1 cellular context compared by ENCODE assay signal in the genomic region with DNA sequence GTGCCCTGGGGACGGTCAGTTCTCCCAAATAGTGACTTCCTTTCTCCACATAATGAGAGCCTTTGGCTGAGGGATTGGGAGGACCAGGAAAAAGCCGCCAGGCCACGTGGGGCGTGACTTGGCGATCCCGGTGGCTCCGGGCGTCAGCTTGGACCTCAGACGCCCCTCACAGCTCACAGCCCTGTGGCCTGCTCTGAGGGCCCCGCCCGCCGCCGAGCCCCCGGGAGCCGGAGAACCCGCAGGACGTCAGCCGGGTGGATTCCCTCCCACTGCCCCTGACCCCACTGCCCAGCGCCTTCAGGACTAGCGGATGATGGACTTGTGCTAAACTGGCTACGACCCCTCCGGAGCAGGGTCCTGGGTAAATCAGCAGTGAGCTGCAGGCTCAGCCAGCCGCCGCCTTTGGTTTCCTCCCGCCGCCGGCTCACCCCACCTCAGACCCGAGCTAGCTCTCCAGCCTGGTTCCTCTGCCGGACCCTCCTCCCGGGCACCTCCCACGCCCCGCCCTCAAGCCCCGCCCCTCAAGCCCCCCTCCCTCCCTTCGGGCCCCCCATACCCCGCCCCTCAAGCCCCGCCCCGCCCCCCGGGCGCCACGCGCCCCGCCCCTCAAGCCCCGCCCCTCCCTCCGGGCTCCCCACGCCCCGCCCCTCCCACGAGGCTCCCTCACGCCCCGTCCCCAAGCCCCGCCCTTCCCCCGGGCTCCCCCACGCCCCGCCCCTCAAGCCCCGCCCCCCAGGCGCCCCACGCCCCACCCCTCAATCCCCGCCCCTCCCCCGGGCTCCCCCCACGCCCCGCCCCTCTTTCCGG.
TF ChIP-seq lines count a peak whose summit lies in the region.

No MANE protein-coding gene starts in this region.

TF ChIP-seq in HepG2, 621 proteins besides CTCF, POLR2A, EP300 and RAD21 (continued from another document):
- TF ChIP-seq, protein P1, sequence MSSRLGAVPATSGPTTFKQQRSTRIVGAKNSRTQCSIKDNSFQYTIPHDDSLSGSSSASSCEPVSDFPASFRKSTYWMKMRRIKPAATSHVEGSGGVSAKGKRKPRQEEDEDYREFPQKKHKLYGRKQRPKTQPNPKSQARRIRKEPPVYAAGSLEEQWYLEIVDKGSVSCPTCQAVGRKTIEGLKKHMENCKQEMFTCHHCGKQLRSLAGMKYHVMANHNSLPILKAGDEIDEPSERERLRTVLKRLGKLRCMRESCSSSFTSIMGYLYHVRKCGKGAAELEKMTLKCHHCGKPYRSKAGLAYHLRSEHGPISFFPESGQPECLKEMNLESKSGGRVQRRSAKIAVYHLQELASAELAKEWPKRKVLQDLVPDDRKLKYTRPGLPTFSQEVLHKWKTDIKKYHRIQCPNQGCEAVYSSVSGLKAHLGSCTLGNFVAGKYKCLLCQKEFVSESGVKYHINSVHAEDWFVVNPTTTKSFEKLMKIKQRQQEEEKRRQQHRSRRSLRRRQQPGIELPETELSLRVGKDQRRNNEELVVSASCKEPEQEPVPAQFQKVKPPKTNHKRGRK (CRISPR knock-in tag; IDR thresholded peaks at IDR 0.05) = no peak
- TF ChIP-seq PPARG (CRISPR knock-in tag; conservative IDR thresholded peaks at IDR 0.05) = no peak
- TF ChIP-seq KLF15 (CRISPR knock-in tag; IDR thresholded peaks at IDR 0.05; ENCODE audit: borderline replicate concordance) = no peak
- TF ChIP-seq, protein P2, sequence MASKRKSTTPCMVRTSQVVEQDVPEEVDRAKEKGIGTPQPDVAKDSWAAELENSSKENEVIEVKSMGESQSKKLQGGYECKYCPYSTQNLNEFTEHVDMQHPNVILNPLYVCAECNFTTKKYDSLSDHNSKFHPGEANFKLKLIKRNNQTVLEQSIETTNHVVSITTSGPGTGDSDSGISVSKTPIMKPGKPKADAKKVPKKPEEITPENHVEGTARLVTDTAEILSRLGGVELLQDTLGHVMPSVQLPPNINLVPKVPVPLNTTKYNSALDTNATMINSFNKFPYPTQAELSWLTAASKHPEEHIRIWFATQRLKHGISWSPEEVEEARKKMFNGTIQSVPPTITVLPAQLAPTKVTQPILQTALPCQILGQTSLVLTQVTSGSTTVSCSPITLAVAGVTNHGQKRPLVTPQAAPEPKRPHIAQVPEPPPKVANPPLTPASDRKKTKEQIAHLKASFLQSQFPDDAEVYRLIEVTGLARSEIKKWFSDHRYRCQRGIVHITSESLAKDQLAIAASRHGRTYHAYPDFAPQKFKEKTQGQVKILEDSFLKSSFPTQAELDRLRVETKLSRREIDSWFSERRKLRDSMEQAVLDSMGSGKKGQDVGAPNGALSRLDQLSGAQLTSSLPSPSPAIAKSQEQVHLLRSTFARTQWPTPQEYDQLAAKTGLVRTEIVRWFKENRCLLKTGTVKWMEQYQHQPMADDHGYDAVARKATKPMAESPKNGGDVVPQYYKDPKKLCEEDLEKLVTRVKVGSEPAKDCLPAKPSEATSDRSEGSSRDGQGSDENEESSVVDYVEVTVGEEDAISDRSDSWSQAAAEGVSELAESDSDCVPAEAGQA (IDR thresholded peaks at IDR 0.05; ENCODE audit: low read depth) = no peak
- TF ChIP-seq, protein P2 (CRISPR knock-in tag; IDR thresholded peaks at IDR 0.05; ENCODE audit: borderline replicate concordance) = no peak
- TF ChIP-seq ONECUT2 (CRISPR knock-in tag; IDR thresholded peaks at IDR 0.05) = no peak
- no peak for TF ChIP-seq JUN (CRISPR knock-in tag; IDR thresholded peaks at IDR 0.05)
- TF ChIP-seq ZNF652 (CRISPR knock-in tag; IDR thresholded peaks at IDR 0.05; ENCODE audit: borderline replicate concordance, low read depth) = no peak
- no peak for TF ChIP-seq ZNF674 (CRISPR knock-in tag; IDR thresholded peaks at IDR 0.05; ENCODE audit: low read depth)
- TF ChIP-seq ZBTB42 (CRISPR knock-in tag; IDR thresholded peaks at IDR 0.05) = no peak
- no peak for TF ChIP-seq ZNF644 (CRISPR knock-in tag; IDR thresholded peaks at IDR 0.05; ENCODE audit: low read depth)
- TF ChIP-seq GATAD2A (CRISPR knock-in tag; IDR thresholded peaks at IDR 0.05) = no peak
- no peak for TF ChIP-seq TP53 (CRISPR knock-in tag; conservative IDR thresholded peaks at IDR 0.05)
- TF ChIP-seq, protein P3, sequence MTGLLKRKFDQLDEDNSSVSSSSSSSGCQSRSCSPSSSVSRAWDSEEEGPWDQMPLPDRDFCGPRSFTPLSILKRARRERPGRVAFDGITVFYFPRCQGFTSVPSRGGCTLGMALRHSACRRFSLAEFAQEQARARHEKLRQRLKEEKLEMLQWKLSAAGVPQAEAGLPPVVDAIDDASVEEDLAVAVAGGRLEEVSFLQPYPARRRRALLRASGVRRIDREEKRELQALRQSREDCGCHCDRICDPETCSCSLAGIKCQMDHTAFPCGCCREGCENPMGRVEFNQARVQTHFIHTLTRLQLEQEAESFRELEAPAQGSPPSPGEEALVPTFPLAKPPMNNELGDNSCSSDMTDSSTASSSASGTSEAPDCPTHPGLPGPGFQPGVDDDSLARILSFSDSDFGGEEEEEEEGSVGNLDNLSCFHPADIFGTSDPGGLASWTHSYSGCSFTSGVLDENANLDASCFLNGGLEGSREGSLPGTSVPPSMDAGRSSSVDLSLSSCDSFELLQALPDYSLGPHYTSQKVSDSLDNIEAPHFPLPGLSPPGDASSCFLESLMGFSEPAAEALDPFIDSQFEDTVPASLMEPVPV (CRISPR knock-in tag; IDR thresholded peaks at IDR 0.05) = no peak
- TF ChIP-seq, protein P4, sequence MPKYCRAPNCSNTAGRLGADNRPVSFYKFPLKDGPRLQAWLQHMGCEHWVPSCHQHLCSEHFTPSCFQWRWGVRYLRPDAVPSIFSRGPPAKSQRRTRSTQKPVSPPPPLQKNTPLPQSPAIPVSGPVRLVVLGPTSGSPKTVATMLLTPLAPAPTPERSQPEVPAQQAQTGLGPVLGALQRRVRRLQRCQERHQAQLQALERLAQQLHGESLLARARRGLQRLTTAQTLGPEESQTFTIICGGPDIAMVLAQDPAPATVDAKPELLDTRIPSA (CRISPR knock-in tag; IDR thresholded peaks at IDR 0.05; ENCODE audit: borderline replicate concordance) = no peak
- TF ChIP-seq, protein P5, sequence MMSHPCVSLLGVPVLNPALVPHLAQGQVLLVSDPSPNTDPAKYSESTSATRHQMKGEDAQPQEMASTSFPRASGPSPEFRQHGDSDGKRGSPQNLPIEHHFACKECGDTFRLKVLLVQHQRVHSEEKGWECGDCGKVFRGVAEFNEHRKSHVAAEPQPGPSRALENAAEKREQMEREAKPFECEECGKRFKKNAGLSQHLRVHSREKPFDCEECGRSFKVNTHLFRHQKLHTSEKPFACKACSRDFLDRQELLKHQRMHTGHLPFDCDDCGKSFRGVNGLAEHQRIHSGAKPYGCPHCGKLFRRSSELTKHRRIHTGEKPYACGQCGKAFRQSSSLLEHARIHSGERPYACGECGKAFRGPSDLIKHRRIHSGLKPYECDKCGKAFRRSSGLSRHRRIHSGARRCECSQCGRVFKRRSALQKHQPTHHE (CRISPR knock-in tag; IDR thresholded peaks at IDR 0.05; ENCODE audit: borderline replicate concordance) = no peak
- no peak for TF ChIP-seq MED1 (CRISPR knock-in tag; IDR thresholded peaks at IDR 0.05)
- TF ChIP-seq NFRKB (IDR thresholded peaks at IDR 0.05) = no peak
- TF ChIP-seq, protein P6, sequence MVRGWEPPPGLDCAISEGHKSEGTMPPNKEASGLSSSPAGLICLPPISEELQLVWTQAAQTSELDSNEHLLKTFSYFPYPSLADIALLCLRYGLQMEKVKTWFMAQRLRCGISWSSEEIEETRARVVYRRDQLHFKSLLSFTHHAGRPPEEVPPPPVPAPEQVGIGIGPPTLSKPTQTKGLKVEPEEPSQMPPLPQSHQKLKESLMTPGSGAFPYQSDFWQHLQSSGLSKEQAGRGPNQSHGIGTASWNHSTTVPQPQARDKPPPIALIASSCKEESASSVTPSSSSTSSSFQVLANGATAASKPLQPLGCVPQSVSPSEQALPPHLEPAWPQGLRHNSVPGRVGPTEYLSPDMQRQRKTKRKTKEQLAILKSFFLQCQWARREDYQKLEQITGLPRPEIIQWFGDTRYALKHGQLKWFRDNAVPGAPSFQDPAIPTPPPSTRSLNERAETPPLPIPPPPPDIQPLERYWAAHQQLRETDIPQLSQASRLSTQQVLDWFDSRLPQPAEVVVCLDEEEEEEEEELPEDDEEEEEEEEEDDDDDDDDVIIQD (CRISPR knock-in tag; IDR thresholded peaks at IDR 0.05; ENCODE audit: low read depth) = no peak
- TF ChIP-seq IKZF1 (IDR thresholded peaks at IDR 0.05) = no peak
- TF ChIP-seq, protein P7, sequence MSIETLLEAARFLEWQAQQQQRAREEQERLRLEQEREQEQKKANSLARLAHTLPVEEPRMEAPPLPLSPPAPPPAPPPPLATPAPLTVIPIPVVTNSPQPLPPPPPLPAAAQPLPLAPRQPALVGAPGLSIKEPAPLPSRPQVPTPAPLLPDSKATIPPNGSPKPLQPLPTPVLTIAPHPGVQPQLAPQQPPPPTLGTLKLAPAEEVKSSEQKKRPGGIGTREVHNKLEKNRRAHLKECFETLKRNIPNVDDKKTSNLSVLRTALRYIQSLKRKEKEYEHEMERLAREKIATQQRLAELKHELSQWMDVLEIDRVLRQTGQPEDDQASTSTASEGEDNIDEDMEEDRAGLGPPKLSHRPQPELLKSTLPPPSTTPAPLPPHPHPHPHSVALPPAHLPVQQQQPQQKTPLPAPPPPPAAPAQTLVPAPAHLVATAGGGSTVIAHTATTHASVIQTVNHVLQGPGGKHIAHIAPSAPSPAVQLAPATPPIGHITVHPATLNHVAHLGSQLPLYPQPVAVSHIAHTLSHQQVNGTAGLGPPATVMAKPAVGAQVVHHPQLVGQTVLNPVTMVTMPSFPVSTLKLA (IDR thresholded peaks at IDR 0.05) = no peak
- peak; percentile 50; the same call in 1 of the 2 replicates for TF ChIP-seq HDAC1 (CRISPR knock-in tag; IDR thresholded peaks at IDR 0.05)
- 0 out of 2 replicates have a peak, but pooled peaks have one; percentile 78 for TF ChIP-seq NFATC3 (CRISPR knock-in tag; IDR thresholded peaks at IDR 0.05)
- TF ChIP-seq, protein P8, sequence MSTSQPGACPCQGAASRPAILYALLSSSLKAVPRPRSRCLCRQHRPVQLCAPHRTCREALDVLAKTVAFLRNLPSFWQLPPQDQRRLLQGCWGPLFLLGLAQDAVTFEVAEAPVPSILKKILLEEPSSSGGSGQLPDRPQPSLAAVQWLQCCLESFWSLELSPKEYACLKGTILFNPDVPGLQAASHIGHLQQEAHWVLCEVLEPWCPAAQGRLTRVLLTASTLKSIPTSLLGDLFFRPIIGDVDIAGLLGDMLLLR (CRISPR knock-in tag; IDR thresholded peaks at IDR 0.05) = peak; percentile 67; the same call in 1 of the 2 replicates
